In the genomic region with DNA sequence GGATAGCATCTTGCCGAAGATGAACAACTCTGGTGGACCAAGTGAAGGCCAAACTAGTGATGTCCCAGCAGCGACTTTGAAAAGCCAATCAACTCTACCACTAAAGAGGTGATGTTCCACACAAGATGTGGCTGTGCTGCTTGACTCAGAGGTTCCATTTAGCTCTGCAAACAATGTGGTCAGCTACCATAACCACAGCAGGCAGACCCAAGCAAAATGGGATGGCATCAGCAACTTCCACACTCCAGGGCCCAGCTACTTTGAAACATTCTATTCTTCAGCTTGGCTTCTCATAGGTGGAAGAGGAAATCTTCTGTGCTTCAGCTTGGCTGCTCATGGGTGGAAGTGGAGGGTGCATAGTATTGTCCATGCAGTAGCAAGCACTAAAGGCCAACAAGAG, we compare ENCODE assay signal across 27 cellular contexts.
"Had no signal": no experiment of that assay in that cellular context is flagged by ENCODE, and none has a peak within 500 bp of the region (broad histone marks: within the 10 kb centered on the region; RNA-seq: fewer than 3 reads in every experiment).

No MANE protein-coding gene starts in this region.

- H3K27ac ChIP-seq: breast epithelium, Peyer's patch had no signal

- H3K4me3 Mint-ChIP-seq: activated CD8-positive, alpha-beta T cell treated with anti-CD3 and anti-CD28 coated beads, Interleukin-2, amount 10 ng/mL, durations not matched to agents 7 days and 5 days; activated naive CD8-positive, alpha-beta T cell treated with anti-CD3 and anti-CD28 coated beads, Interleukin-2, amount 50 U/mL, for 24 hours; activated T-cell treated with anti-CD3 and anti-CD28 coated beads, Interleukin-2, amount 50 U/mL, for 24 hours; activated T-helper 1 cell treated with anti-CD3 and anti-CD28 coated beads, Interleukin-12 subunit alpha, Interleukin-12 subunit beta, Interleukin-2, Interleukin-4 antibody, amounts not matched to agents 30 ng/mL and 10 ng/mL and 1 ng/mL, durations not matched to agents 14 hours and 24 hours and 36 hours; T-helper 17 cell; WTC11 had no signal

- H3K27me3 Mint-ChIP-seq: activated T-cell treated with anti-CD3 and anti-CD28 coated beads, Interleukin-2, amount 50 U/mL, for 24 hours; T-helper 17 cell had no signal

- H3K4me3 ChIP-seq: breast epithelium, Peyer's patch had no signal

- H3K4me1 ChIP-seq: breast epithelium, Peyer's patch had no signal

- H3K4me1 Mint-ChIP-seq: activated naive CD8-positive, alpha-beta T cell treated with anti-CD3 and anti-CD28 coated beads, Interleukin-2, amount 50 U/mL, for 24 hours; T-helper 17 cell; WTC11 had no signal

- H3K27ac Mint-ChIP-seq: activated CD8-positive, alpha-beta T cell treated with anti-CD3 and anti-CD28 coated beads, Interleukin-2, amount 10 ng/mL, durations not matched to agents 7 days and 5 days; activated naive CD4-positive, alpha-beta T cell treated with anti-CD3 and anti-CD28 coated beads, Interleukin-2, amount 50 U/mL, for 72 hours; activated naive CD8-positive, alpha-beta T cell treated with anti-CD3 and anti-CD28 coated beads, Interleukin-2, amount 50 U/mL, for 24 hours; activated T-cell treated with anti-CD3 and anti-CD28 coated beads, Interleukin-2, amount 50 U/mL, for 24 hours; activated T-helper 1 cell treated with anti-CD3 and anti-CD28 coated beads, Interleukin-12 subunit alpha, Interleukin-12 subunit beta, Interleukin-2, Interleukin-4 antibody, amounts not matched to agents 30 ng/mL and 10 ng/mL and 1 ng/mL, durations not matched to agents 14 hours and 24 hours and 36 hours; T-helper 17 cell; WTC11 had no signal

- H3K27me3 ChIP-seq: breast epithelium, Peyer's patch had no signal

- H3K9me3 ChIP-seq: breast epithelium, Peyer's patch had no signal

- H3K36me3 ChIP-seq: breast epithelium, Peyer's patch had no signal

- DNase-seq: activated CD4-positive, alpha-beta T cell treated with anti-CD3 and anti-CD28 coated beads for 48 hours; activated CD4-positive, alpha-beta T cell treated with anti-CD3 and anti-CD28 coated beads, Interleukin-2, amount 50 U/mL, for 4 hours; activated CD4-positive, CD25-positive, alpha-beta regulatory T cell treated with anti-CD3 and anti-CD28 coated beads, Interleukin-2, amount 50 U/mL, for 72 hours; activated CD8-positive, alpha-beta T cell treated with anti-CD3 and anti-CD28 coated beads, Interleukin-2, amount 10 ng/mL, durations not matched to agents 7 days and 5 days; activated effector memory CD4-positive, alpha-beta T cell treated with Interleukin-2 at 50 U/mL for 16 hours; activated naive CD4-positive, alpha-beta T cell; activated naive CD8-positive, alpha-beta T cell treated with anti-CD3 and anti-CD28 coated beads, Interleukin-2, amount 50 U/mL, for 24 hours; activated T-cell treated with anti-CD3 and anti-CD28 coated beads, Interleukin-2, amount 50 U/mL, for 24 hours; amniotic stem cell; central memory CD4-positive, alpha-beta T cell; Karpas-422; NCI-H1048; NCI-H146; NCI-H187 treated with DMSO at 0.1 percent for 48 hours; NCI-H2081 treated with DMSO at 0.1 percent for 48 hours; NCI-H2171; NCI-H2227 treated with DMSO at 0.1 percent for 48 hours; NCI-H526; NCI-H774; Peyer's patch; SHP77 treated with DMSO at 0.1 percent for 48 hours; T-helper 17 cell; T-helper 9 cell had no signal
